Comparison of ENCODE assay signal across 1 cellular context in genomic region chr5:38118080-38118479, GRCh38.
TF ChIP-seq lines count a peak whose summit lies in the region.

No MANE protein-coding gene starts in this region.

TF ChIP-seq in HepG2, 621 proteins besides CTCF, POLR2A, EP300 and RAD21:
- no peak for TF ChIP-seq KLF15 (CRISPR knock-in tag; IDR thresholded peaks at IDR 0.05; ENCODE audit: borderline replicate concordance)
- no peak for TF ChIP-seq MBNL3 (CRISPR knock-in tag; conservative IDR thresholded peaks at IDR 0.05)
- TF ChIP-seq RNF219 (CRISPR knock-in tag; IDR thresholded peaks at IDR 0.05), result no peak
- no peak for TF ChIP-seq REL (CRISPR knock-in tag; conservative IDR thresholded peaks at IDR 0.05)
- no peak for TF ChIP-seq ZNF124 (CRISPR knock-in tag; IDR thresholded peaks at IDR 0.05)
- no peak for TF ChIP-seq TBL1XR1 (IDR thresholded peaks at IDR 0.05; ENCODE audit: borderline replicate concordance, low read length, partially characterized antibody)
- no peak for TF ChIP-seq ZFP82 (CRISPR knock-in tag; IDR thresholded peaks at IDR 0.05; ENCODE audit: borderline replicate concordance)
- TF ChIP-seq ZNF251 (CRISPR knock-in tag; IDR thresholded peaks at IDR 0.05), result no peak
- TF ChIP-seq YY1 (IDR thresholded peaks at IDR 0.05; ENCODE audit: insufficient read depth, insufficient replicate concordance, low read depth, low read length), result no peak
- TF ChIP-seq ZNF12 (CRISPR knock-in tag; IDR thresholded peaks at IDR 0.05), result no peak
- TF ChIP-seq ZBTB26 (CRISPR knock-in tag; IDR thresholded peaks at IDR 0.05; ENCODE audit: borderline replicate concordance), result no peak
- no peak for TF ChIP-seq NFIB (CRISPR knock-in tag; IDR thresholded peaks at IDR 0.05; ENCODE audit: borderline replicate concordance)
- no peak for TF ChIP-seq ZBTB14 (CRISPR knock-in tag; IDR thresholded peaks at IDR 0.05)
- TF ChIP-seq FIP1L1 (IDR thresholded peaks at IDR 0.05; ENCODE audit: borderline replicate concordance, insufficient read depth, low read depth, low read length), result no peak
- TF ChIP-seq POGZ (CRISPR knock-in tag; IDR thresholded peaks at IDR 0.05), result no peak
- no peak for TF ChIP-seq TGIF2 (CRISPR knock-in tag; IDR thresholded peaks at IDR 0.05)
- no peak for TF ChIP-seq ZNF619 (CRISPR knock-in tag; IDR thresholded peaks at IDR 0.05)
- TF ChIP-seq ELK4 (CRISPR knock-in tag; IDR thresholded peaks at IDR 0.05; ENCODE audit: borderline replicate concordance), result no peak
